ENCODE assay signal across 18 cellular contexts in genomic region chr17:41347872-41348760, GRCh38. TPM values are rescaled to one million over a fixed set of nuclear protein-coding genes. Genes with fewer than 3 reads are reported as not detected.
"Had no signal": no experiment of that assay in that cellular context is flagged by ENCODE, and none has a peak within 500 bp of the region (broad histone marks: within the 10 kb centered on the region; RNA-seq: fewer than 3 reads in every experiment).

No MANE protein-coding gene starts in this region.

- H3K27me3 ChIP-seq: body of pancreas, left lung, ovary, tibial nerve had no signal

- ATAC-seq: body of pancreas, heart left ventricle, left lung had no signal

- H3K36me3 ChIP-seq: heart left ventricle, left lung, ovary, tibial nerve had no signal

- H3K4me3 ChIP-seq: body of pancreas, heart left ventricle, left lung, ovary, tibial nerve had no signal

- H3K27ac ChIP-seq: body of pancreas, heart left ventricle, left lung, ovary, tibial nerve had no signal

- H3K4me1 Mint-ChIP-seq: activated B cell treated with CpG ODN at 0.5 μM for 24 hours had no signal

- H3K9me3 ChIP-seq: body of pancreas, heart left ventricle, left lung, ovary, tibial nerve had no signal

- H3K4me1 ChIP-seq: body of pancreas, heart left ventricle, left lung had no signal

- FAIRE-seq: frontal cortex, TTC549 had no signal

- H3K27ac Mint-ChIP-seq: activated B cell treated with CpG ODN at 0.5 μM for 24 hours; activated CD4-positive, alpha-beta T cell treated with anti-CD3 and anti-CD28 coated beads, Interleukin-2, amount 10 ng/mL, durations not matched to agents 24 days and 14 days; activated naive CD4-positive, alpha-beta T cell treated with anti-CD3 and anti-CD28 coated beads, Interleukin-2, amount 50 U/mL, for 24 hours; activated T-helper 2 cell treated with anti-CD3 and anti-CD28 coated beads, Interferon-gamma antibody, Interleukin-2, Interleukin-4, amounts not matched to agents 10 μg/mL and 5 μg/mL and 100 μg/mL, durations not matched to agents 14 hours and 24 hours and 36 hours; T-helper 1 cell treated with Interleukin-12 subunit alpha and Interleukin-12 subunit beta and Interleukin-4 antibody, amounts not matched to agents 30 μg/mL and 1 μg/mL, for 36 hours had no signal

- H3K27me3 Mint-ChIP-seq: activated naive CD4-positive, alpha-beta T cell treated with anti-CD3 and anti-CD28 coated beads, Interleukin-2, amount 50 U/mL, for 24 hours had no signal

- H3K4me3 Mint-ChIP-seq: activated B cell treated with CpG ODN at 0.5 μM for 24 hours; activated CD4-positive, alpha-beta T cell treated with anti-CD3 and anti-CD28 coated beads, Interleukin-2, amount 10 ng/mL, durations not matched to agents 24 days and 14 days; activated naive CD4-positive, alpha-beta T cell treated with anti-CD3 and anti-CD28 coated beads, Interleukin-2, amount 50 U/mL, for 24 hours; neural crest cell; T-helper 1 cell treated with Interleukin-12 subunit alpha and Interleukin-12 subunit beta and Interleukin-4 antibody, amounts not matched to agents 30 μg/mL and 1 μg/mL, for 36 hours had no signal

- DNase-seq: activated B cell treated with CpG ODN at 0.5 μM for 24 hours; activated CD4-positive, alpha-beta T cell treated with anti-CD3 and anti-CD28 coated beads, Interleukin-2, amount 10 ng/mL, durations not matched to agents 24 days and 14 days; activated CD8-positive, alpha-beta memory T cell treated with anti-CD3 and anti-CD28 coated beads for 24 hours; body of pancreas; heart left ventricle; left lung; mesendoderm; ovary had no signal

RNA-seq across cellular contexts. Expression of gene KRT33A, which starts 2.5 kb away (rescaled TPM):
- total RNA-seq: activated B cell treated with CpG ODN at 0.5 μM for 24 hours; activated CD4-positive, alpha-beta T cell treated with anti-CD3 and anti-CD28 coated beads, Interleukin-2, amount 10 ng/mL, durations not matched to agents 24 days and 14 days; activated T-helper 2 cell treated with anti-CD3 and anti-CD28 coated beads, Interferon-gamma antibody, Interleukin-2, Interleukin-4, amounts not matched to agents 10 μg/mL and 5 μg/mL and 100 μg/mL, durations not matched to agents 14 hours and 24 hours and 36 hours; body of pancreas; dermis microvascular lymphatic vessel endothelial cell; frontal cortex; heart left ventricle; left lung; neural crest cell; ovary; renal cortical epithelial cell; skeletal muscle tissue; tibial nerve had no signal
- polyA plus RNA-seq: heart left ventricle, ovary had no signal

RNA-seq across cellular contexts. Expression of gene KRT33B, which starts 21.5 kb away (rescaled TPM):
- total RNA-seq: activated B cell treated with CpG ODN at 0.5 μM for 24 hours; activated CD4-positive, alpha-beta T cell treated with anti-CD3 and anti-CD28 coated beads, Interleukin-2, amount 10 ng/mL, durations not matched to agents 24 days and 14 days; activated T-helper 2 cell treated with anti-CD3 and anti-CD28 coated beads, Interferon-gamma antibody, Interleukin-2, Interleukin-4, amounts not matched to agents 10 μg/mL and 5 μg/mL and 100 μg/mL, durations not matched to agents 14 hours and 24 hours and 36 hours; body of pancreas; dermis microvascular lymphatic vessel endothelial cell; frontal cortex; heart left ventricle; left lung; neural crest cell; ovary; renal cortical epithelial cell; skeletal muscle tissue; tibial nerve had no signal
- polyA plus RNA-seq: heart left ventricle, ovary had no signal

RNA-seq across cellular contexts. Expression of gene KRTAP17-1, which starts 32.6 kb away (rescaled TPM):
- total RNA-seq: activated B cell treated with CpG ODN at 0.5 μM for 24 hours; activated CD4-positive, alpha-beta T cell treated with anti-CD3 and anti-CD28 coated beads, Interleukin-2, amount 10 ng/mL, durations not matched to agents 24 days and 14 days; activated T-helper 2 cell treated with anti-CD3 and anti-CD28 coated beads, Interferon-gamma antibody, Interleukin-2, Interleukin-4, amounts not matched to agents 10 μg/mL and 5 μg/mL and 100 μg/mL, durations not matched to agents 14 hours and 24 hours and 36 hours; body of pancreas; dermis microvascular lymphatic vessel endothelial cell; frontal cortex; heart left ventricle; left lung; neural crest cell; ovary; renal cortical epithelial cell; skeletal muscle tissue; tibial nerve had no signal
- polyA plus RNA-seq: heart left ventricle, ovary had no signal

RNA-seq across cellular contexts. Expression of gene KRT34, which starts 34.0 kb away (rescaled TPM):
- total RNA-seq: activated B cell treated with CpG ODN at 0.5 μM for 24 hours; activated CD4-positive, alpha-beta T cell treated with anti-CD3 and anti-CD28 coated beads, Interleukin-2, amount 10 ng/mL, durations not matched to agents 24 days and 14 days; activated T-helper 2 cell treated with anti-CD3 and anti-CD28 coated beads, Interferon-gamma antibody, Interleukin-2, Interleukin-4, amounts not matched to agents 10 μg/mL and 5 μg/mL and 100 μg/mL, durations not matched to agents 14 hours and 24 hours and 36 hours; body of pancreas; dermis microvascular lymphatic vessel endothelial cell; heart left ventricle; left lung; neural crest cell; ovary; skeletal muscle tissue; tibial nerve had no signal
- polyA plus RNA-seq: heart left ventricle, ovary had no signal

RNA-seq across cellular contexts. Expression of gene KRTAP16-1, which starts 39.0 kb away (rescaled TPM):
- total RNA-seq: activated B cell treated with CpG ODN at 0.5 μM for 24 hours; activated CD4-positive, alpha-beta T cell treated with anti-CD3 and anti-CD28 coated beads, Interleukin-2, amount 10 ng/mL, durations not matched to agents 24 days and 14 days; activated T-helper 2 cell treated with anti-CD3 and anti-CD28 coated beads, Interferon-gamma antibody, Interleukin-2, Interleukin-4, amounts not matched to agents 10 μg/mL and 5 μg/mL and 100 μg/mL, durations not matched to agents 14 hours and 24 hours and 36 hours; body of pancreas; dermis microvascular lymphatic vessel endothelial cell; frontal cortex; heart left ventricle; left lung; neural crest cell; ovary; renal cortical epithelial cell; skeletal muscle tissue; tibial nerve had no signal
- polyA plus RNA-seq: heart left ventricle, ovary had no signal
